Comparison of ENCODE assay signal across 7 cellular contexts in genomic region chr17:8173871-8174322, GRCh38. TPM values are rescaled to one million over a fixed set of nuclear protein-coding genes. Genes with fewer than 3 reads are reported as not detected.
A peak's percentile ranks its signal among the peaks of the same experiment; 100 is the strongest.
DNase-seq lines count a peak whose midpoint lies in the region; ATAC-seq and TF ChIP-seq lines count a peak whose summit lies in the region.

No MANE protein-coding gene starts in this region.

- peak overlapping the region; percentile 89 for H3K9ac ChIP-seq in SK-N-MC (ENCODE audit: insufficient read length)

- H3K4me1 ChIP-seq in sigmoid colon (peaks cover 0 to 37% (median 26%) of the 10 kb centered on the region in 4 donors), aorta (ENCODE audit: control insufficient read depth in 1 of 2, insufficient read depth in 2 of 2, low read length in 2 of 2) (no peaks in the 10 kb centered on the region)

- peak overlapping the region; percentile 32 for H3K4me3 ChIP-seq in H7 (ENCODE audit: insufficient read depth, low read depth, low read length)
- H3K4me3 ChIP-seq in SK-N-MC = peak overlapping the region; percentile 80
- peak overlapping the region; percentile 55 for H3K4me3 ChIP-seq in fibroblast of villous mesenchyme (ENCODE audit: low read depth, low read length)
- H3K4me3 ChIP-seq in sigmoid colon = peak overlapping the region; percentile 9 to 54 (median 43)
- peak overlapping the region in 1 of 2 donors; percentile 36 for H3K4me3 ChIP-seq in aorta (ENCODE audit: low read length in 2 of 2)

- no peak for TF ChIP-seq CTCF in fibroblast of villous mesenchyme (IDR thresholded peaks at IDR 0.05; ENCODE audit: insufficient read depth, low read depth, low read length)
- TF ChIP-seq CTCF in sigmoid colon (IDR thresholded peaks at IDR 0.05) = no peak

- no peak for TF ChIP-seq EP300 in sigmoid colon (IDR thresholded peaks at IDR 0.05)

- intact Hi-C loops in sigmoid colon (cut with DNase I) = no loop called here
- intact Hi-C loops in aorta (cut with DNase I) = loop anchor here in 1 of 2 donors (2.0 kb wide), 1 partner anchor 13 kb away; no protein-coding TSS in a partner anchor

- TF ChIP-seq POLR2A in sigmoid colon (IDR thresholded peaks at IDR 0.05) = no peak

- H3K27me3 ChIP-seq in H7 (ENCODE audit: control insufficient read depth, insufficient read depth, low read length) (no peaks in the 10 kb centered on the region), sigmoid colon (no peaks in the 10 kb centered on the region), aorta (ENCODE audit: control insufficient read depth in 1 of 2, insufficient read depth in 2 of 2, low read length in 1 of 2) (no peaks in the 10 kb centered on the region)

- ATAC-seq in aorta (ENCODE audit: low FRiP score) (no peak), HG03520 (IDR thresholded peaks at IDR 0.05; ENCODE audit: unreplicated experiment) (no peak)

- DNase-seq in H7 (no peak), SK-N-MC (ENCODE audit: low read depth, low spot score) (no peak), fibroblast of villous mesenchyme (ENCODE audit: low read depth) (no peak), sigmoid colon (no peak), aorta (no peak), cerebellum (ENCODE audit: low spot score) (no peak)

- H3K9me3 ChIP-seq in SK-N-MC (ENCODE audit: low read depth, low read length) (no peaks in the 10 kb centered on the region), sigmoid colon (no peaks in the 10 kb centered on the region), aorta (ENCODE audit: control insufficient read depth, low read length) (no peaks in the 10 kb centered on the region)

- WGBS in sigmoid colon, 2 donors = 2 to 11% methylated on average over 14 of the region's 14 CpGs
- 1 to 3% methylated on average over 14 of the region's 14 CpGs for WGBS in aorta, 2 donors

- H3K36me3 ChIP-seq in H7 (replicated peaks; ENCODE audit: control insufficient read depth, insufficient read depth, low read length) (no peaks in the 10 kb centered on the region), SK-N-MC (ENCODE audit: insufficient read depth, low read length) (no peaks in the 10 kb centered on the region), sigmoid colon (no peaks in the 10 kb centered on the region), aorta (ENCODE audit: control insufficient read depth in 1 of 2, insufficient read depth in 2 of 2, low read length in 1 of 2) (no peaks in the 10 kb centered on the region)

- H3K27ac ChIP-seq in SK-N-MC = peak overlapping the region; percentile 99
- H3K27ac ChIP-seq in sigmoid colon = peak overlapping the region; percentile 81 to 89 (median 86)
- peak overlapping the region in 1 of 2 donors; percentile 69 for H3K27ac ChIP-seq in aorta (ENCODE audit: low read depth in 1 of 2, low read length in 2 of 2)

RNA-seq across cellular contexts. Expression of gene TMEM107, which starts 2.3 kb away (rescaled TPM):
- total RNA-seq in H7 (2014; rRNA removed; shearing (Covaris generic)) = 27.7 and 40.7 TPM in 2 replicates
- total RNA-seq in fibroblast of villous mesenchyme = 15.5 and 23.7 TPM in 2 replicates
- total RNA-seq in sigmoid colon = 10 to 100 TPM in 3 of 4 donors, 1 to 10 TPM in 1; 8.3 to 61.7 (median 20.6) TPM
- 10 to 100 TPM in 1 of 3 donors, 1 to 10 TPM in 2; 4.6 to 20.8 (median 7.2) TPM for polyA plus RNA-seq in sigmoid colon
- 10 to 100 TPM in 1 of 2 donors, 1 to 10 TPM in 1; 8.9 to 12.3 TPM for total RNA-seq in aorta
- polyA plus RNA-seq in aorta = 10 to 100 TPM in 1 of 2 donors, 1 to 10 TPM in 1; 9.9 to 20.9 TPM
- total RNA-seq in cerebellum = 28.3 TPM

RNA-seq across cellular contexts. Expression of gene VAMP2, which starts 11.1 kb away (rescaled TPM):
- 7.3 and 10.5 TPM in 2 replicates for total RNA-seq in H7 (2014; rRNA removed; shearing (Covaris generic))
- total RNA-seq in fibroblast of villous mesenchyme (5.6 and 6.1 TPM in 2 replicates), sigmoid colon (10 to 100 TPM; 20.4 to 29.6 (median 27.3) TPM), aorta (10 to 100 TPM; 73.4 to 80.8 TPM), cerebellum (29.9 TPM)
- polyA plus RNA-seq in sigmoid colon (10 to 100 TPM; 37.7 to 57.1 (median 54.9) TPM), aorta (100 to 1,000 TPM in 1 of 2 donors, 10 to 100 TPM in 1; 59.7 to 105 TPM)

RNA-seq across cellular contexts. Expression of gene BORCS6, which starts 16.1 kb away (rescaled TPM):
- 9.9 and 10.7 TPM in 2 replicates for total RNA-seq in H7 (2014; rRNA removed; shearing (Covaris generic))
- total RNA-seq in fibroblast of villous mesenchyme = 6.0 and 8.4 TPM in 2 replicates
- 10 to 100 TPM in 3 of 4 donors, 1 to 10 TPM in 1; 7.7 to 17.7 (median 15.8) TPM for total RNA-seq in sigmoid colon
- 10 to 100 TPM in 2 of 3 donors, 1 to 10 TPM in 1; 9.2 to 14.6 (median 10.8) TPM for polyA plus RNA-seq in sigmoid colon
- total RNA-seq in aorta = 1 to 10 TPM; 5.2 to 8.0 TPM
- polyA plus RNA-seq in aorta = 1 to 10 TPM; 6.4 to 9.4 TPM
- total RNA-seq in cerebellum = 3.1 TPM

RNA-seq across cellular contexts. Expression of gene PER1, which starts 21.7 kb away (rescaled TPM):
- total RNA-seq in H7 (2014; rRNA removed; shearing (Covaris generic)) = 19.2 and 32.4 TPM in 2 replicates
- total RNA-seq in fibroblast of villous mesenchyme (5.5 and 12.5 TPM in 2 replicates), sigmoid colon (100 to 1,000 TPM in 2 of 4 donors, 10 to 100 TPM in 2; 60.3 to 153 (median 84.5) TPM), aorta (100 to 1,000 TPM; 100 to 297 TPM), cerebellum (7.7 TPM)
- polyA plus RNA-seq in sigmoid colon (10 to 100 TPM; 30.5 to 67.7 (median 34.2) TPM), aorta (100 to 1,000 TPM in 1 of 2 donors, 10 to 100 TPM in 1; 34.3 to 246 TPM)

RNA-seq across cellular contexts. Expression of gene AURKB, which starts 36.5 kb away (rescaled TPM):
- 209 and 254 TPM in 2 replicates for total RNA-seq in H7 (2014; rRNA removed; shearing (Covaris generic))
- total RNA-seq in fibroblast of villous mesenchyme = 12.9 and 19.0 TPM in 2 replicates
- total RNA-seq in sigmoid colon = 1 to 10 TPM in 2 of 4 donors, not detected in 2; 1.4 to 3.3 TPM
- 10 to 100 TPM in 2 of 3 donors, 1 to 10 TPM in 1; 1.8 to 45.6 (median 12.7) TPM for polyA plus RNA-seq in sigmoid colon
- 1 to 10 TPM in 1 of 2 donors, under 1 TPM in 1; 0.81 to 3.1 TPM for total RNA-seq in aorta
- not detected for polyA plus RNA-seq in aorta
- 15.2 TPM for total RNA-seq in cerebellum
